In genomic region chr1:175193339-175193950, GRCh38 we compare ENCODE assay signal across 8 cellular contexts. TPM values are rescaled to one million over a fixed set of nuclear protein-coding genes. Genes with fewer than 3 reads are reported as not detected.
DNase-seq lines count a peak whose midpoint lies in the region; TF ChIP-seq lines count a peak whose summit lies in the region.

No MANE protein-coding gene starts in this region.

- peaks cover 4% of the 10 kb centered on the region for H3K4me1 ChIP-seq in SJCRH30
- peaks cover 9 to 96% (median 27%) of the 10 kb centered on the region in 3 donors for H3K4me1 ChIP-seq in esophagus squamous epithelium
- H3K4me1 ChIP-seq in parathyroid adenoma, result peaks cover 3% of the 10 kb centered on the region

- no peak for TF ChIP-seq CTCF in esophagus squamous epithelium (IDR thresholded peaks at IDR 0.05)
- TF ChIP-seq CTCF in parathyroid adenoma (IDR thresholded peaks at IDR 0.05), result no peak

- H3K79me2 ChIP-seq in parathyroid adenoma, result no peaks in the 10 kb centered on the region

- H3K27me3 ChIP-seq in SJCRH30, result no peaks in the 10 kb centered on the region
- H3K27me3 ChIP-seq in esophagus squamous epithelium, result peaks cover 0 to 35% (median 0%) of the 10 kb centered on the region in 4 donors
- no peaks in the 10 kb centered on the region for H3K27me3 ChIP-seq in parathyroid adenoma (ENCODE audit: control insufficient read depth, insufficient read depth, low read length)

- H3K4me3 ChIP-seq in SJCRH30 (peak overlapping the region; percentile 60), esophagus squamous epithelium (peak overlapping the region; percentile 46 to 77 (median 66)), parathyroid adenoma (ENCODE audit: low read depth, low read length) (peak overlapping the region; percentile 81)

- peak overlapping the region; percentile 91 for H2AFZ ChIP-seq in parathyroid adenoma

- TF ChIP-seq POLR2A in esophagus squamous epithelium (IDR thresholded peaks at IDR 0.05), result no peak

- H3K36me3 ChIP-seq in SJCRH30 (no peaks in the 10 kb centered on the region), esophagus squamous epithelium (no peaks in the 10 kb centered on the region), parathyroid adenoma (ENCODE audit: control insufficient read depth, insufficient read depth, low read length) (no peaks in the 10 kb centered on the region)

- intact Hi-C loops in esophagus squamous epithelium (cut with DNase I), result no loop called here

- no peaks in the 10 kb centered on the region for H3K9me3 ChIP-seq in SJCRH30 (replicated peaks)
- no peaks in the 10 kb centered on the region for H3K9me3 ChIP-seq in esophagus squamous epithelium
- H3K9me3 ChIP-seq in parathyroid adenoma (ENCODE audit: control insufficient read depth, low read length), result no peaks in the 10 kb centered on the region

- peak overlapping the region; percentile 42 for H3K27ac ChIP-seq in SJCRH30
- peak overlapping the region; percentile 72 to 94 (median 90) for H3K27ac ChIP-seq in esophagus squamous epithelium
- peak overlapping the region; percentile 90 for H3K27ac ChIP-seq in parathyroid adenoma

- peak overlapping the region; percentile 80 for H3K4me2 ChIP-seq in parathyroid adenoma (ENCODE audit: low read length)

- 29 to 51% methylated on average over 7 to 11 of the region's 12 CpGs for WGBS in esophagus squamous epithelium, 2 donors

- peak; percentile 10 for DNase-seq in ELR (ENCODE audit: low read depth)
- no peak for DNase-seq in SJCRH30
- no peak for DNase-seq in esophagus squamous epithelium (lab: John Stamatoyannopoulos, UW)
- DNase-seq in NCI-H748 (lab: John Stamatoyannopoulos, UW; ENCODE audit: unreplicated experiment), result no peak
- no peak for DNase-seq in GM19240 (ENCODE audit: insufficient read length, low spot score)
- no peak for DNase-seq in LoVo (ENCODE audit: low spot score)
- no peak for DNase-seq in activated CD4-positive, alpha-beta T cell treated with anti-CD3 and anti-CD28 coated beads, Interleukin-2, amount 50 U/mL, for 1 hour

- H3K9ac ChIP-seq in parathyroid adenoma, result no peak overlapping the region

RNA-seq across cellular contexts. Expression of gene KIAA0040, which starts 0.9 kb away (rescaled TPM):
- total RNA-seq in SJCRH30 (2014; rRNA removed; shearing (Covaris generic)), result 1.7 and 2.1 TPM in 2 replicates
- total RNA-seq in esophagus squamous epithelium, result 10 to 100 TPM in 2 of 4 donors, 1 to 10 TPM in 2; 3.3 to 22.7 (median 10.3) TPM
